In the genomic region with DNA sequence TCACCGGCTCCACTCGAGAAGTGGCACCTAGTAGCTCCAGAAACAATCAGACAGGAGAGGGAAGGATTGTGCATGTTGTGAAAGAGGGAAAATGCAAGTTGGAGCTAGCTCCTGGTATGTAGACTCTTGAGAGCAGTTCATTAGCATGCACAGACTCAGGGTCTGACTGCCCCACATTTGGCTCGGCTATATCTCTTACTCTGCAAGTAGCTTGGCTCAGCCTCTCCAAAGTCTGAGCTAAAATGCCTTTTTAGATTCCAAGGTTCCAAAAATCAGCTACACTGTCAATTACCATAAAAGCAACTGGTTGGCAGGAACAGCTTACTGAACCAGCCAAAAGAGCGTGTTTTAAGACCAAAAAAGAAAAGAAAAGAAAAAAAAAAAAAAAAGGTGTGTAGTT, we compare ENCODE assay signal across 23 cellular contexts.
DNase-seq lines count a peak whose midpoint lies in the region; ATAC-seq and TF ChIP-seq lines count a peak whose summit lies in the region.
"Had no signal": no experiment of that assay in that cellular context is flagged by ENCODE, and none has a peak within 500 bp of the region (broad histone marks: within the 10 kb centered on the region; RNA-seq: fewer than 3 reads in every experiment).

No MANE protein-coding gene starts in this region.

- no peak overlapping the region for H2AFZ ChIP-seq in GM23248

- no peaks in the 10 kb centered on the region for H3F3A ChIP-seq in GM23248 (ENCODE audit: insufficient read depth)

- H3K36me3 ChIP-seq in GM23248 (ENCODE audit: low read depth) (no peaks in the 10 kb centered on the region), left lung (no peaks in the 10 kb centered on the region), vagina (no peaks in the 10 kb centered on the region), tibial nerve (no peaks in the 10 kb centered on the region)
- H3K36me3 ChIP-seq: esophagus squamous epithelium had no signal

- no peak for TF ChIP-seq POLR2A in vagina (IDR thresholded peaks at IDR 0.05)
- TF ChIP-seq POLR2A in tibial nerve (IDR thresholded peaks at IDR 0.05) = no peak

- intact Hi-C loops in left lung (cut with DNase I) (no loop called here), vagina (cut with DNase I) (no loop called here)

- peak overlapping the region in 1 of 5 experiments; percentile 63 for H3K4me3 Mint-ChIP-seq in brain
- H3K4me3 Mint-ChIP-seq in stimulated activated memory B cell treated with anti-CD40 and anti-IgM and Interleukin-4, amounts not matched to agents 10 μg/mL and 1 μg/mL and 100 μg/mL, for 72 hours = no peak overlapping the region
- H3K4me3 Mint-ChIP-seq: CD8-positive, alpha-beta T cell; naive thymus-derived CD4-positive, alpha-beta T cell had no signal

- TF ChIP-seq EP300 in tibial nerve (IDR thresholded peaks at IDR 0.05) = no peak

- H3K4me1 ChIP-seq in GM23248 (ENCODE audit: insufficient read depth) (peaks cover 20% of the 10 kb centered on the region), left lung (no peaks in the 10 kb centered on the region), vagina (peaks cover 8% of the 10 kb centered on the region), tibial nerve (peaks cover 0 to 11% (median 0%) of the 10 kb centered on the region in 4 donors)

- no peak for TF ChIP-seq CTCF in brain (conservative IDR thresholded peaks at IDR 0.05)
- no peak for TF ChIP-seq CTCF in left lung (IDR thresholded peaks at IDR 0.05)
- no peak for TF ChIP-seq CTCF in vagina (IDR thresholded peaks at IDR 0.05)
- no peak for TF ChIP-seq CTCF in tibial nerve (IDR thresholded peaks at IDR 0.05)

- WGBS in GM23248 (ENCODE audit: low coverage in 1 of 2, low lambda C conversion rate in 2 of 2, missing lambda C conversion rate in 2 of 2), 2 experiments = 19 to 23% methylated on average over 4 of the region's 4 CpGs
- 51 to 52% methylated on average over 4 of the region's 4 CpGs for WGBS in tibial nerve, 2 donors

- H3K4me3 ChIP-seq in GM23248 = no peak overlapping the region
- no peak overlapping the region for H3K4me3 ChIP-seq in left lung
- H3K4me3 ChIP-seq in vagina = no peak overlapping the region
- H3K4me3 ChIP-seq in tibial nerve = no peak overlapping the region
- H3K4me3 ChIP-seq: esophagus squamous epithelium, K562, lung, smooth muscle cell had no signal

- no peaks in the 10 kb centered on the region for H3K9me2 ChIP-seq in GM23248 (ENCODE audit: insufficient read depth)

- H3K36me3 Mint-ChIP-seq in brain = no peaks in the 10 kb centered on the region
- H3K36me3 Mint-ChIP-seq in stimulated activated memory B cell treated with anti-CD40 and anti-IgM and Interleukin-4, amounts not matched to agents 10 μg/mL and 1 μg/mL and 100 μg/mL, for 72 hours = no peaks in the 10 kb centered on the region
- H3K36me3 Mint-ChIP-seq: CD8-positive, alpha-beta T cell; naive thymus-derived CD4-positive, alpha-beta T cell had no signal

- H3K27me3 ChIP-seq in GM23248 (replicated peaks; ENCODE audit: insufficient read depth) = no peaks in the 10 kb centered on the region
- no peaks in the 10 kb centered on the region for H3K27me3 ChIP-seq in left lung
- no peaks in the 10 kb centered on the region for H3K27me3 ChIP-seq in vagina
- H3K27me3 ChIP-seq in tibial nerve = no peaks in the 10 kb centered on the region
- H3K27me3 ChIP-seq: esophagus squamous epithelium had no signal

- H3K79me2 ChIP-seq in GM23248 (ENCODE audit: insufficient read depth) = no peaks in the 10 kb centered on the region; the same call in 1 of the 2 replicates

- peak overlapping the region; percentile 41 for H3K4me2 ChIP-seq in GM23248 (ENCODE audit: unreplicated experiment)
- H3K4me2 ChIP-seq: smooth muscle cell had no signal

- in situ Hi-C loops in GM23248 (cut with MboI) = no loop called here

- peak overlapping the region in 4 of 5 experiments; percentile 8 to 70 (median 38) for H3K27ac Mint-ChIP-seq in brain
- no peak overlapping the region for H3K27ac Mint-ChIP-seq in stimulated activated memory B cell treated with anti-CD40 and anti-IgM and Interleukin-4, amounts not matched to agents 10 μg/mL and 1 μg/mL and 100 μg/mL, for 72 hours
- H3K27ac Mint-ChIP-seq: activated T-helper 2 cell treated with anti-CD3 and anti-CD28 coated beads, Interferon-gamma antibody, Interleukin-2, Interleukin-4, amounts not matched to agents 10 μg/mL and 5 μg/mL and 100 μg/mL, durations not matched to agents 14 hours and 24 hours and 36 hours; CD8-positive, alpha-beta T cell; naive thymus-derived CD4-positive, alpha-beta T cell had no signal

- peaks cover 3% of the 10 kb centered on the region for H3K27me3 Mint-ChIP-seq in brain
- H3K27me3 Mint-ChIP-seq in stimulated activated memory B cell treated with anti-CD40 and anti-IgM and Interleukin-4, amounts not matched to agents 10 μg/mL and 1 μg/mL and 100 μg/mL, for 72 hours = no peaks in the 10 kb centered on the region

- H3K9me3 ChIP-seq in GM23248 (ENCODE audit: low read depth) = no peaks in the 10 kb centered on the region
- no peaks in the 10 kb centered on the region for H3K9me3 ChIP-seq in left lung
- no peaks in the 10 kb centered on the region for H3K9me3 ChIP-seq in vagina
- H3K9me3 ChIP-seq in tibial nerve = no peaks in the 10 kb centered on the region
- H3K9me3 ChIP-seq: esophagus squamous epithelium had no signal

- H3K27ac ChIP-seq in GM23248 (0 out of 2 replicates have a peak overlapping the region, but pooled peaks have one; percentile 8), left lung (no peak overlapping the region), vagina (no peak overlapping the region), tibial nerve (no peak overlapping the region)
- H3K27ac ChIP-seq: esophagus squamous epithelium had no signal

- peaks cover 23% of the 10 kb centered on the region for H3K4me1 Mint-ChIP-seq in brain
- no peaks in the 10 kb centered on the region for H3K4me1 Mint-ChIP-seq in stimulated activated memory B cell treated with anti-CD40 and anti-IgM and Interleukin-4, amounts not matched to agents 10 μg/mL and 1 μg/mL and 100 μg/mL, for 72 hours
- H3K4me1 Mint-ChIP-seq: naive thymus-derived CD4-positive, alpha-beta T cell had no signal

- no peaks in the 10 kb centered on the region for H3K9me3 Mint-ChIP-seq in brain
- H3K9me3 Mint-ChIP-seq in stimulated activated memory B cell treated with anti-CD40 and anti-IgM and Interleukin-4, amounts not matched to agents 10 μg/mL and 1 μg/mL and 100 μg/mL, for 72 hours = no peaks in the 10 kb centered on the region
- H3K9me3 Mint-ChIP-seq: activated T-helper 2 cell treated with anti-CD3 and anti-CD28 coated beads, Interferon-gamma antibody, Interleukin-2, Interleukin-4, amounts not matched to agents 10 μg/mL and 5 μg/mL and 100 μg/mL, durations not matched to agents 14 hours and 24 hours and 36 hours; CD8-positive, alpha-beta T cell had no signal

- peak; percentile 46 for ATAC-seq in left lung
- peak; percentile 8 for ATAC-seq in stimulated activated memory B cell treated with anti-CD40 and anti-IgM and Interleukin-4, amounts not matched to agents 10 μg/mL and 1 μg/mL and 100 μg/mL, for 72 hours
- ATAC-seq: CD8-positive, alpha-beta T cell; K562; naive thymus-derived CD4-positive, alpha-beta T cell had no signal

- peak; percentile 25 for DNase-seq in GM23248
- no peak for DNase-seq in left lung
- no peak for DNase-seq in vagina (ENCODE audit: extremely low spot score in 2 of 2)
- no peak for DNase-seq in tibial nerve (ENCODE audit: low spot score in 2 of 2)
- DNase-seq in HuH-7.5 (ENCODE audit: low spot score) = no peak
- no peak for DNase-seq in SIG-M5 treated with dmso at 0.1 percent for 504 hours (lab: John Stamatoyannopoulos, UW; ENCODE audit: unreplicated experiment)
- DNase-seq: activated CD4-positive, alpha-beta T cell treated with anti-CD3 and anti-CD28 coated beads for 4 hours; CD8-positive, alpha-beta T cell; DMS79; effector CD8-positive, alpha-beta T cell; esophagus squamous epithelium; naive thymus-derived CD4-positive, alpha-beta T cell; NCI-H187 treated with DMSO at 0.1 percent for 48 hours; NCI-H345; posterior cingulate gyrus; RPMI8226; SW 1271 had no signal

- no peaks in the 10 kb centered on the region for H4K20me1 ChIP-seq in GM23248 (ENCODE audit: insufficient read depth)

- no peak overlapping the region for H3K9ac ChIP-seq in GM23248
